16 cellular contexts compared by ENCODE assay signal in genomic region chr1:228013322-228014234, GRCh38. TPM values are rescaled to one million over a fixed set of nuclear protein-coding genes. Genes with fewer than 3 reads are reported as not detected.
A peak's percentile ranks its signal among the peaks of the same experiment; 100 is the strongest.
DNase-seq lines count a peak whose midpoint lies in the region; ATAC-seq and TF ChIP-seq lines count a peak whose summit lies in the region.
"Had no signal": no experiment of that assay in that cellular context is flagged by ENCODE, and none has a peak within 500 bp of the region (broad histone marks: within the 10 kb centered on the region; RNA-seq: fewer than 3 reads in every experiment).

No MANE protein-coding gene starts in this region.

- TF ChIP-seq CTCF in chondrocyte (IDR thresholded peaks at IDR 0.05): no peak

- H3K27me3 Mint-ChIP-seq in chondrocyte (ENCODE audit: low read depth): peaks cover 36% of the 10 kb centered on the region
- H3K27me3 Mint-ChIP-seq in natural killer cell treated with Interleukin-12 subunit alpha and Interleukin-12 subunit beta and Interleukin-15 and Interleukin-18, amount 100 ng/mL, for 72 hours: peaks cover 8 to 17% of the 10 kb centered on the region in 2 donors

- no peak overlapping the region for H3K27ac Mint-ChIP-seq in chondrocyte (ENCODE audit: unreplicated experiment)
- H3K27ac Mint-ChIP-seq in natural killer cell treated with Interleukin-12 subunit alpha and Interleukin-12 subunit beta and Interleukin-15 and Interleukin-18, amount 100 ng/mL, for 72 hours: no peak overlapping the region
- H3K27ac Mint-ChIP-seq: activated naive CD8-positive, alpha-beta T cell treated with anti-CD3 and anti-CD28 coated beads, Interleukin-2, amount 50 U/mL, for 24 hours; B cell had no signal

- no peaks in the 10 kb centered on the region for H3K36me3 Mint-ChIP-seq in chondrocyte (ENCODE audit: low read depth)
- no peaks in the 10 kb centered on the region for H3K36me3 Mint-ChIP-seq in natural killer cell treated with Interleukin-12 subunit alpha and Interleukin-12 subunit beta and Interleukin-15 and Interleukin-18, amount 100 ng/mL, for 72 hours

- intact Hi-C loops in cardiac septum (cut with DNase I) (no loop called here), Right ventricle myocardium superior (cut with DNase I) (no loop called here)

- peaks cover 7% of the 10 kb centered on the region for H3K4me1 Mint-ChIP-seq in chondrocyte (ENCODE audit: low read depth)
- H3K4me1 Mint-ChIP-seq in natural killer cell treated with Interleukin-12 subunit alpha and Interleukin-12 subunit beta and Interleukin-15 and Interleukin-18, amount 100 ng/mL, for 72 hours (ENCODE audit: low read depth in 2 of 2): no peaks in the 10 kb centered on the region

- ATAC-seq in Right ventricle myocardium superior (ENCODE audit: poor library complexity) (no peak), HG03354 (IDR thresholded peaks at IDR 0.05; ENCODE audit: poor library complexity, severe bottlenecking, unreplicated experiment) (no peak), GM19467 (IDR thresholded peaks at IDR 0.05; ENCODE audit: unreplicated experiment) (no peak)
- no peak for ATAC-seq in natural killer cell treated with Interleukin-12 subunit alpha and Interleukin-12 subunit beta and Interleukin-15 and Interleukin-18, amount 100 ng/mL, for 72 hours
- ATAC-seq: activated naive CD8-positive, alpha-beta T cell treated with anti-CD3 and anti-CD28 coated beads, Interleukin-2, amount 50 U/mL, for 24 hours had no signal

- no peaks in the 10 kb centered on the region for H3K9me3 Mint-ChIP-seq in chondrocyte (ENCODE audit: low read depth)
- H3K9me3 Mint-ChIP-seq in natural killer cell treated with Interleukin-12 subunit alpha and Interleukin-12 subunit beta and Interleukin-15 and Interleukin-18, amount 100 ng/mL, for 72 hours: no peaks in the 10 kb centered on the region
- H3K9me3 Mint-ChIP-seq: activated naive CD8-positive, alpha-beta T cell treated with anti-CD3 and anti-CD28 coated beads, Interleukin-2, amount 50 U/mL, for 24 hours had no signal

- DNase-seq in cardiac septum (ENCODE audit: low spot score): peak; percentile 70
- DNase-seq in Right ventricle myocardium superior: no peak
- DNase-seq in chondrocyte (ENCODE audit: low spot score): peak; percentile 89
- DNase-seq in natural killer cell treated with Interleukin-12 subunit alpha and Interleukin-12 subunit beta and Interleukin-15 and Interleukin-18, amount 100 ng/mL, for 72 hours (ENCODE audit: low spot score): peak; percentile 54
- no peak for DNase-seq in NK-92 (lab: John Stamatoyannopoulos, UW; ENCODE audit: unreplicated experiment)
- no peak for DNase-seq in DMS114 treated with DMSO at 0.1 percent for 48 hours (lab: John Stamatoyannopoulos, UW; ENCODE audit: unreplicated experiment)
- DNase-seq: activated naive CD8-positive, alpha-beta T cell treated with anti-CD3 and anti-CD28 coated beads, Interleukin-2, amount 50 U/mL, for 24 hours; DND-41; NCI-H2081; NCI-H748 treated with DMSO at 0.1 percent for 48 hours; SIG-M5; stimulated activated CD4-positive, alpha-beta T cell treated with anti-CD3 and anti-CD28 coated beads, Interleukin-12 subunit alpha, Interleukin-12 subunit beta, amount 100 ng/mL, for 4 hours had no signal

- no peak overlapping the region for H3K4me3 Mint-ChIP-seq in chondrocyte (ENCODE audit: unreplicated experiment)
- H3K4me3 Mint-ChIP-seq in natural killer cell treated with Interleukin-12 subunit alpha and Interleukin-12 subunit beta and Interleukin-15 and Interleukin-18, amount 100 ng/mL, for 72 hours: no peak overlapping the region
- H3K4me3 Mint-ChIP-seq: activated naive CD8-positive, alpha-beta T cell treated with anti-CD3 and anti-CD28 coated beads, Interleukin-2, amount 50 U/mL, for 24 hours; B cell had no signal

RNA-seq across cellular contexts. Expression of gene WNT3A, which starts 6.8 kb away (rescaled TPM):
- total RNA-seq in cardiac septum (not detected), Right ventricle myocardium superior (not detected), chondrocyte (not detected in 3 replicates)
- total RNA-seq in natural killer cell treated with Interleukin-12 subunit alpha and Interleukin-12 subunit beta and Interleukin-15 and Interleukin-18, amount 100 ng/mL, for 72 hours: not detected
- total RNA-seq: B cell, lung microvascular endothelial cell had no signal

Comparison
In these comparisons a context has a peak if more than half of its experiments do, and no peak if none do; other contexts are left out.
1. DNase-seq: peak in cardiac septum (single experiment), chondrocyte (single experiment) and natural killer cell treated with Interleukin-12 subunit alpha and Interleukin-12 subunit beta and Interleukin-15 and Interleukin-18, amount 100 ng/mL, for 72 hours (single experiment); none in Right ventricle myocardium superior (single experiment), NK-92 (single experiment) and DMS114 treated with DMSO at 0.1 percent for 48 hours (single experiment).